ENCODE assay signal across 18 cellular contexts in genomic region chr3:107085261-107085660, GRCh38.
DNase-seq lines count a peak whose midpoint lies in the region; ATAC-seq and TF ChIP-seq lines count a peak whose summit lies in the region.
"Had no signal": no experiment of that assay in that cellular context is flagged by ENCODE, and none has a peak within 500 bp of the region (broad histone marks: within the 10 kb centered on the region; RNA-seq: fewer than 3 reads in every experiment).

No MANE protein-coding gene starts in this region.

- POLR2A ChIA-PET in WTC11 (lab: Charles Lee), result no interaction called here

- no peaks in the 10 kb centered on the region for H3K36me3 Mint-ChIP-seq in HFFc6 (ENCODE audit: low read depth)
- no peaks in the 10 kb centered on the region for H3K36me3 Mint-ChIP-seq in WTC11
- H3K36me3 Mint-ChIP-seq: CD4-positive, alpha-beta memory T cell had no signal

- TF ChIP-seq POLR2A in lower leg skin (IDR thresholded peaks at IDR 0.05), result no peak

- H3K27ac Mint-ChIP-seq in HFFc6 (no peak overlapping the region), WTC11 (no peak overlapping the region)
- H3K27ac Mint-ChIP-seq: CD4-positive, alpha-beta memory T cell; H9 had no signal

- ATAC-seq in activated CD4-positive, CD25-positive, alpha-beta regulatory T cell treated with anti-CD3 and anti-CD28 coated beads, Interleukin-2, amount 50 U/mL, for 24 hours, result no peak
- no peak for ATAC-seq in WTC11
- ATAC-seq: Right ventricle myocardium inferior had no signal

- DNase-seq in HFFc6 (peak; percentile 23), astrocyte of the hippocampus (ENCODE audit: low read depth, low spot score) (peak; percentile 57), foreskin fibroblast (peak; percentile 23 to 64), WTC11 (ENCODE audit: low spot score) (no peak), lower leg skin (ENCODE audit: low spot score in 2 of 2) (no peak), pons (ENCODE audit: low spot score) (no peak)
- DNase-seq: BE2C; CD4-positive, alpha-beta memory T cell; DMS79; GF-D8; H9; NCI-H1092; NCI-H187; NCI-H2171; NCI-H774 had no signal

- H3K27me3 Mint-ChIP-seq in HFFc6 (ENCODE audit: insufficient read depth) (peaks cover 2% of the 10 kb centered on the region; the same call in 1 of the 2 replicates), WTC11 (ENCODE audit: low read depth) (no peaks in the 10 kb centered on the region)

- no peak overlapping the region for H3K4me3 Mint-ChIP-seq in HFFc6
- no peak overlapping the region for H3K4me3 Mint-ChIP-seq in WTC11
- H3K4me3 Mint-ChIP-seq: CD4-positive, alpha-beta memory T cell; H9 had no signal

- H3K9me3 Mint-ChIP-seq in HFFc6, result no peaks in the 10 kb centered on the region
- H3K9me3 Mint-ChIP-seq in WTC11, result no peaks in the 10 kb centered on the region
- H3K9me3 Mint-ChIP-seq: CD4-positive, alpha-beta memory T cell; H9 had no signal

- H3K4me1 Mint-ChIP-seq in HFFc6 (ENCODE audit: low read depth) (peaks cover 24% of the 10 kb centered on the region), WTC11 (no peaks in the 10 kb centered on the region)
- H3K4me1 Mint-ChIP-seq: CD4-positive, alpha-beta memory T cell; H9 had no signal

- CTCF ChIA-PET in WTC11 (lab: Charles Lee), result no interaction called here

- TF ChIP-seq CTCF in HFFc6 (IDR thresholded peaks at IDR 0.05), result no peak
- no peak for TF ChIP-seq CTCF in foreskin fibroblast (IDR thresholded peaks at IDR 0.05; ENCODE audit: low read depth, low read length)
- TF ChIP-seq CTCF in WTC11 (IDR thresholded peaks at IDR 0.05), result no peak
- TF ChIP-seq CTCF in lower leg skin (IDR thresholded peaks at IDR 0.05), result no peak

- intact Hi-C loops in lower leg skin (cut with DNase I; ENCODE audit: low total_unique reads), result no loop called here

- H3K4me3 ChIP-seq in foreskin fibroblast (ENCODE audit: low read depth in 1 of 2, low read length in 2 of 2), result no peak overlapping the region
- H3K4me3 ChIP-seq in lower leg skin (ENCODE audit: low read depth, poor library complexity, severe bottlenecking), result no peak overlapping the region
- H3K4me3 ChIP-seq: SK-N-MC had no signal

- WGBS in lower leg skin, 2 donors, result 88 to 89% methylated on average over 3 of the region's 3 CpGs

TF ChIP-seq in WTC11, 78 proteins besides CTCF, POLR2A, EP300 and RAD21 (continues in another document):
- no peak for TF ChIP-seq RORB (CRISPR knock-in tag; IDR thresholded peaks at IDR 0.05)
- no peak for TF ChIP-seq MLX (CRISPR knock-in tag; IDR thresholded peaks at IDR 0.05)
- TF ChIP-seq ZNF512 (CRISPR knock-in tag; IDR thresholded peaks at IDR 0.05; ENCODE audit: borderline replicate concordance), result no peak
- TF ChIP-seq E2F5 (CRISPR knock-in tag; IDR thresholded peaks at IDR 0.05), result no peak
- TF ChIP-seq PREB (CRISPR knock-in tag; IDR thresholded peaks at IDR 0.05; ENCODE audit: borderline replicate concordance), result no peak
- TF ChIP-seq HMGA2 (CRISPR knock-in tag; IDR thresholded peaks at IDR 0.05), result no peak
- TF ChIP-seq STAT6 (CRISPR knock-in tag; conservative IDR thresholded peaks at IDR 0.05; ENCODE audit: low read depth), result no peak
- no peak for TF ChIP-seq ZMAT4 (CRISPR knock-in tag; IDR thresholded peaks at IDR 0.05)
- no peak for TF ChIP-seq TEAD4 (CRISPR knock-in tag; IDR thresholded peaks at IDR 0.05)
- TF ChIP-seq ZNF281 (CRISPR knock-in tag; IDR thresholded peaks at IDR 0.05), result no peak
- TF ChIP-seq HMGXB4 (CRISPR knock-in tag; IDR thresholded peaks at IDR 0.05), result no peak

Comparison
In these comparisons a context has a peak if more than half of its experiments do, and no peak if none do; other contexts are left out.
1. DNase-seq: peak in HFFc6 (single experiment), astrocyte of the hippocampus (single experiment) and foreskin fibroblast (2 of 2); none in WTC11 (single experiment), lower leg skin (0 of 2) and pons (single experiment).